Comparison of ENCODE assay signal across 1 cellular context in the genomic region with DNA sequence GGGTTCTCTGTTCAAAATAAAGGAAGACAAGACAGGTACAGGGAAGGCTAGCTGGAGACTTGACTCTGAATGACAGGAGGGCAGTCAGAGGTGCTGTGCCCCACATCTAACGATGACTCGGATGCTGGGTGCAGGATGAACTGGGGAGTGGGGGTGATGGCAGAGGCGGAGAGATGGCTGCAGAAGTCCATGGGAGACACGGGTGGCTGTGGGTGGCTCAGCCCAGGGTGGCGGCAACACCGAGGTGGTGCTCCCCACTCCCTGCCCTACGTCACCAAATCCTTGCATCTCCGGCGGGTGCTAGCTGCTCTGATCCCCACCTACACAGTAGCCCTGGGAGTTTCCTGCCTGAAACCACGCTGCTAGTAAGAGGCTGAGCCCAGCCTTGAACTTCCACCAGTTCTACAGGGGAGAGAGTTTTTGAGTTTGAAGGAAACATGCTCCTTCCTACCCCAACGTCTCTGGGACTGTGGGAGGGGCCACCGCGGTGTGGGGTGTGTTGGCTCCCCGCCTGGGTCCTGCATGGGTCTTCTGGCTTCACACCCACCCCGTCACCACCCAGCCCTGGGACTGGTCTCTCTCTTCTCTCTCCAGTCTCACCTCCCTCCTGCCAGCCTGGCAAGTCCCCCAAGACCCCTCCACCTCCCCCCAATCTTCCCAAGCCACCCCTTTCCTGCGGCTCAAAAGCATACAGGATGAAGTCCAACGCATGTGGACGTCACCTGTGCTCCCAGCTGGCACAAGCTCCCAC.
TF ChIP-seq lines count a peak whose summit lies in the region.

No MANE protein-coding gene starts in this region.

TF ChIP-seq in HEK293, 187 proteins besides CTCF, POLR2A, EP300 and RAD21 (continued from another document):
- TF ChIP-seq, protein P1, sequence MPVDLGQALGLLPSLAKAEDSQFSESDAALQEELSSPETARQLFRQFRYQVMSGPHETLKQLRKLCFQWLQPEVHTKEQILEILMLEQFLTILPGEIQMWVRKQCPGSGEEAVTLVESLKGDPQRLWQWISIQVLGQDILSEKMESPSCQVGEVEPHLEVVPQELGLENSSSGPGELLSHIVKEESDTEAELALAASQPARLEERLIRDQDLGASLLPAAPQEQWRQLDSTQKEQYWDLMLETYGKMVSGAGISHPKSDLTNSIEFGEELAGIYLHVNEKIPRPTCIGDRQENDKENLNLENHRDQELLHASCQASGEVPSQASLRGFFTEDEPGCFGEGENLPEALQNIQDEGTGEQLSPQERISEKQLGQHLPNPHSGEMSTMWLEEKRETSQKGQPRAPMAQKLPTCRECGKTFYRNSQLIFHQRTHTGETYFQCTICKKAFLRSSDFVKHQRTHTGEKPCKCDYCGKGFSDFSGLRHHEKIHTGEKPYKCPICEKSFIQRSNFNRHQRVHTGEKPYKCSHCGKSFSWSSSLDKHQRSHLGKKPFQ (tag by site-specific recombination; IDR thresholded peaks at IDR 0.05) = no peak
- no peak for TF ChIP-seq ZNF146 (tag by site-specific recombination; IDR thresholded peaks at IDR 0.05)
- TF ChIP-seq ZNF837 (tag by site-specific recombination; IDR thresholded peaks at IDR 0.05) = no peak
- peak; percentile 52; the same call in 1 of the 2 replicates for TF ChIP-seq MZF1 (tag by site-specific recombination; IDR thresholded peaks at IDR 0.05; ENCODE audit: borderline replicate concordance)
- TF ChIP-seq, protein P2, sequence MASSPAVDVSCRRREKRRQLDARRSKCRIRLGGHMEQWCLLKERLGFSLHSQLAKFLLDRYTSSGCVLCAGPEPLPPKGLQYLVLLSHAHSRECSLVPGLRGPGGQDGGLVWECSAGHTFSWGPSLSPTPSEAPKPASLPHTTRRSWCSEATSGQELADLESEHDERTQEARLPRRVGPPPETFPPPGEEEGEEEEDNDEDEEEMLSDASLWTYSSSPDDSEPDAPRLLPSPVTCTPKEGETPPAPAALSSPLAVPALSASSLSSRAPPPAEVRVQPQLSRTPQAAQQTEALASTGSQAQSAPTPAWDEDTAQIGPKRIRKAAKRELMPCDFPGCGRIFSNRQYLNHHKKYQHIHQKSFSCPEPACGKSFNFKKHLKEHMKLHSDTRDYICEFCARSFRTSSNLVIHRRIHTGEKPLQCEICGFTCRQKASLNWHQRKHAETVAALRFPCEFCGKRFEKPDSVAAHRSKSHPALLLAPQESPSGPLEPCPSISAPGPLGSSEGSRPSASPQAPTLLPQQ (tag by site-specific recombination; IDR thresholded peaks at IDR 0.05) = no peak
- TF ChIP-seq ZNF600 (tag by site-specific recombination; IDR thresholded peaks at IDR 0.05) = no peak
- TF ChIP-seq ZNF341 (tag by site-specific recombination; IDR thresholded peaks at IDR 0.05; ENCODE audit: low read depth) = no peak
- TF ChIP-seq, protein P3, sequence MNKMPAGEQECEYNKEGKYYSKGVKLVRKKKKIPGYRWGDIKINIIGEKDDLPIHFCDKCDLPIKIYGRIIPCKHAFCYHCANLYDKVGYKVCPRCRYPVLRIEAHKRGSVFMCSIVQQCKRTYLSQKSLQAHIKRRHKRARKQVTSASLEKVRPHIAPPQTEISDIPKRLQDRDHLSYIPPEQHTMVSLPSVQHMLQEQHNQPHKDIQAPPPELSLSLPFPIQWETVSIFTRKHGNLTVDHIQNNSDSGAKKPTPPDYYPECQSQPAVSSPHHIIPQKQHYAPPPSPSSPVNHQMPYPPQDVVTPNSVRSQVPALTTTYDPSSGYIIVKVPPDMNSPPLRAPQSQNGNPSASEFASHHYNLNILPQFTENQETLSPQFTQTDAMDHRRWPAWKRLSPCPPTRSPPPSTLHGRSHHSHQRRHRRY (tag by site-specific recombination; IDR thresholded peaks at IDR 0.05) = no peak
- no peak for TF ChIP-seq ZNF571 (tag by site-specific recombination; IDR thresholded peaks at IDR 0.05)
- TF ChIP-seq ZNF548 (tag by site-specific recombination; IDR thresholded peaks at IDR 0.05) = no peak
- TF ChIP-seq ZFP3 (tag by site-specific recombination; IDR thresholded peaks at IDR 0.05; ENCODE audit: low read depth) = no peak
- no peak for TF ChIP-seq ZNF174 (tag by site-specific recombination; IDR thresholded peaks at IDR 0.05)
- TF ChIP-seq, protein P4, sequence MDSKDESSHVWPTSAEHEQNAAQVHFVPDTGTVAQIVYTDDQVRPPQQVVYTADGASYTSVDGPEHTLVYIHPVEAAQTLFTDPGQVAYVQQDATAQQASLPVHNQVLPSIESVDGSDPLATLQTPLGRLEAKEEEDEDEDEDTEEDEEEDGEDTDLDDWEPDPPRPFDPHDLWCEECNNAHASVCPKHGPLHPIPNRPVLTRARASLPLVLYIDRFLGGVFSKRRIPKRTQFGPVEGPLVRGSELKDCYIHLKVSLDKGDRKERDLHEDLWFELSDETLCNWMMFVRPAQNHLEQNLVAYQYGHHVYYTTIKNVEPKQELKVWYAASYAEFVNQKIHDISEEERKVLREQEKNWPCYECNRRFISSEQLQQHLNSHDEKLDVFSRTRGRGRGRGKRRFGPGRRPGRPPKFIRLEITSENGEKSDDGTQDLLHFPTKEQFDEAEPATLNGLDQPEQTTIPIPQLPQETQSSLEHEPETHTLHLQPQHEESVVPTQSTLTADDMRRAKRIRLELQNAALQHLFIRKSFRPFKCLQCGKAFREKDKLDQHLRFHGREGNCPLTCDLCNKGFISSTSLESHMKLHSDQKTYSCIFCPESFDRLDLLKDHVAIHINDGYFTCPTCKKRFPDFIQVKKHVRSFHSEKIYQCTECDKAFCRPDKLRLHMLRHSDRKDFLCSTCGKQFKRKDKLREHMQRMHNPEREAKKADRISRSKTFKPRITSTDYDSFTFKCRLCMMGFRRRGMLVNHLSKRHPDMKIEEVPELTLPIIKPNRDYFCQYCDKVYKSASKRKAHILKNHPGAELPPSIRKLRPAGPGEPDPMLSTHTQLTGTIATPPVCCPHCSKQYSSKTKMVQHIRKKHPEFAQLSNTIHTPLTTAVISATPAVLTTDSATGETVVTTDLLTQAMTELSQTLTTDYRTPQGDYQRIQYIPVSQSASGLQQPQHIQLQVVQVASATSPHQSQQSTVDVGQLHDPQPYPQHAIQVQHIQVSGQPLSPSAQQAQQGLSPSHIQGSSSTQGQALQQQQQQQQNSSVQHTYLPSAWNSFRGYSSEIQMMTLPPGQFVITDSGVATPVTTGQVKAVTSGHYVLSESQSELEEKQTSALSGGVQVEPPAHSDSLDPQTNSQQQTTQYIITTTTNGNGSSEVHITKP (tag by site-specific recombination; IDR thresholded peaks at IDR 0.05) = no peak
- TF ChIP-seq ZNF521 (tag by site-specific recombination; IDR thresholded peaks at IDR 0.05) = no peak
- TF ChIP-seq ZNF239 (tag by site-specific recombination; IDR thresholded peaks at IDR 0.05) = no peak
- TF ChIP-seq TRIM28 (IDR thresholded peaks at IDR 0.05; ENCODE audit: borderline replicate concordance, low read length) = no peak
- TF ChIP-seq SP2 (tag by site-specific recombination; IDR thresholded peaks at IDR 0.05) = no peak
- TF ChIP-seq ZNF426 (tag by site-specific recombination; IDR thresholded peaks at IDR 0.05) = no peak
- TF ChIP-seq ZFP37 (tag by site-specific recombination; IDR thresholded peaks at IDR 0.05) = no peak
- TF ChIP-seq GLIS1 (tag by site-specific recombination; IDR thresholded peaks at IDR 0.05) = no peak
